ENCODE assay signal across 8 cellular contexts in genomic region chr16:74449470-74449869, GRCh38. TPM values are rescaled to one million over a fixed set of nuclear protein-coding genes. Genes with fewer than 3 reads are reported as not detected.
A peak's percentile ranks its signal among the peaks of the same experiment; 100 is the strongest.
DNase-seq lines count a peak whose midpoint lies in the region; ATAC-seq, FAIRE-seq and TF ChIP-seq lines count a peak whose summit lies in the region.

No MANE protein-coding gene starts in this region.

- peaks cover 63% of the 10 kb centered on the region for H3K36me3 Mint-ChIP-seq in activated T-cell treated with anti-CD3 and anti-CD28 coated beads, Interleukin-2, amount 50 U/mL, for 24 hours (ENCODE audit: low read depth)
- peaks cover 37% of the 10 kb centered on the region for H3K36me3 Mint-ChIP-seq in neural progenitor cell

- no peaks in the 10 kb centered on the region for H3K9me3 Mint-ChIP-seq in activated T-cell treated with anti-CD3 and anti-CD28 coated beads, Interleukin-2, amount 50 U/mL, for 24 hours
- H3K9me3 Mint-ChIP-seq in neural progenitor cell: no peaks in the 10 kb centered on the region

- H3K9ac ChIP-seq in mucosa of rectum (ENCODE audit: low read depth in 1 of 2, low read length in 2 of 2) (no peak overlapping the region), neural progenitor cell (no peak overlapping the region)

- peaks cover 10 to 16% of the 10 kb centered on the region in 2 donors for H3K4me1 ChIP-seq in mucosa of rectum (ENCODE audit: control insufficient read depth in 2 of 2, insufficient read depth in 2 of 2, low read length in 2 of 2)
- no peaks in the 10 kb centered on the region for H3K4me1 ChIP-seq in neural progenitor cell

- H3K36me3 ChIP-seq in mucosa of rectum (ENCODE audit: control insufficient read depth in 2 of 2, insufficient read depth in 2 of 2, low read length in 2 of 2): peaks cover 28 to 31% of the 10 kb centered on the region in 2 donors
- no peaks in the 10 kb centered on the region for H3K36me3 ChIP-seq in neural progenitor cell

- H3K27ac Mint-ChIP-seq in activated T-cell treated with anti-CD3 and anti-CD28 coated beads, Interleukin-2, amount 50 U/mL, for 24 hours: peak overlapping the region; percentile 79
- no peak overlapping the region for H3K27ac Mint-ChIP-seq in neural progenitor cell

- no peak for DNase-seq in activated T-cell treated with anti-CD3 and anti-CD28 coated beads, Interleukin-2, amount 50 U/mL, for 24 hours
- DNase-seq in activated T-cell treated with anti-CD3 and anti-CD28 coated beads, Interleukin-2, amount 50 U/mL, for 48 hours: no peak
- DNase-seq in dermis blood vessel endothelial cell (peak; percentile 43), urothelium cell line (ENCODE audit: low spot score) (peak; percentile 66), NCI-H128 (lab: John Stamatoyannopoulos, UW; ENCODE audit: unreplicated experiment) (no peak), neural progenitor cell (ENCODE audit: low spot score) (no peak)

- H3K4me1 Mint-ChIP-seq in activated T-cell treated with anti-CD3 and anti-CD28 coated beads, Interleukin-2, amount 50 U/mL, for 24 hours (ENCODE audit: low read depth): no peaks in the 10 kb centered on the region
- no peaks in the 10 kb centered on the region for H3K4me1 Mint-ChIP-seq in neural progenitor cell

- H3F3A ChIP-seq in neural progenitor cell (ENCODE audit: low read depth): no peaks in the 10 kb centered on the region

- no peaks in the 10 kb centered on the region for H4K20me1 ChIP-seq in neural progenitor cell (ENCODE audit: low read depth)

- TF ChIP-seq CTCF in neural progenitor cell (IDR thresholded peaks at IDR 0.05): no peak

- H3K27ac ChIP-seq in mucosa of rectum (ENCODE audit: low read depth in 2 of 2, low read length in 2 of 2): peak overlapping the region; percentile 70 to 85
- H3K27ac ChIP-seq in neural progenitor cell: no peak overlapping the region

- H3K4me3 ChIP-seq in mucosa of rectum (ENCODE audit: low read length in 2 of 2) (no peak overlapping the region), neural progenitor cell (no peak overlapping the region)

- no peak overlapping the region for H3K4me2 ChIP-seq in neural progenitor cell

- H3K9me3 ChIP-seq in mucosa of rectum (ENCODE audit: control insufficient read depth in 2 of 2, low read length in 2 of 2): no peaks in the 10 kb centered on the region
- no peaks in the 10 kb centered on the region for H3K9me3 ChIP-seq in neural progenitor cell (ENCODE audit: low read depth)

- no peak overlapping the region for H3K4me3 Mint-ChIP-seq in activated T-cell treated with anti-CD3 and anti-CD28 coated beads, Interleukin-2, amount 50 U/mL, for 24 hours
- no peak overlapping the region for H3K4me3 Mint-ChIP-seq in neural progenitor cell

- ATAC-seq in GM19351 (IDR thresholded peaks at IDR 0.05; ENCODE audit: unreplicated experiment): no peak

- H3K27me3 Mint-ChIP-seq in activated T-cell treated with anti-CD3 and anti-CD28 coated beads, Interleukin-2, amount 50 U/mL, for 24 hours: no peaks in the 10 kb centered on the region
- H3K27me3 Mint-ChIP-seq in neural progenitor cell (ENCODE audit: insufficient read depth, low read depth): peaks cover 2% of the 10 kb centered on the region

- H3K27me3 ChIP-seq in mucosa of rectum (ENCODE audit: control insufficient read depth in 2 of 2, insufficient read depth in 2 of 2, low read length in 2 of 2): no peaks in the 10 kb centered on the region
- H3K27me3 ChIP-seq in neural progenitor cell: no peaks in the 10 kb centered on the region

- FAIRE-seq in urothelium cell line (lab: Jason Lieb, UNC): no peak

- H3K79me2 ChIP-seq in neural progenitor cell (ENCODE audit: low read depth): no peaks in the 10 kb centered on the region

- no peak overlapping the region for H2AFZ ChIP-seq in neural progenitor cell (replicated peaks)

RNA-seq across cellular contexts. Expression of gene CLEC18B, which starts 28.2 kb away (rescaled TPM):
- total RNA-seq in dermis blood vessel endothelial cell (not detected in 2 replicates), neural progenitor cell (ENCODE audit: low replicate concordance) (3.4 and 5.0 TPM in 2 replicates)

Comparison
In these comparisons a context has a peak if more than half of its experiments do, and no peak if none do; other contexts are left out.
1. DNase-seq: peak in dermis blood vessel endothelial cell (single experiment) and urothelium cell line (single experiment); none in activated T-cell treated with anti-CD3 and anti-CD28 coated beads, Interleukin-2, amount 50 U/mL, for 24 hours (single experiment), activated T-cell treated with anti-CD3 and anti-CD28 coated beads, Interleukin-2, amount 50 U/mL, for 48 hours (0 of 2), NCI-H128 (single experiment) and neural progenitor cell (single experiment).